In the genomic region with DNA sequence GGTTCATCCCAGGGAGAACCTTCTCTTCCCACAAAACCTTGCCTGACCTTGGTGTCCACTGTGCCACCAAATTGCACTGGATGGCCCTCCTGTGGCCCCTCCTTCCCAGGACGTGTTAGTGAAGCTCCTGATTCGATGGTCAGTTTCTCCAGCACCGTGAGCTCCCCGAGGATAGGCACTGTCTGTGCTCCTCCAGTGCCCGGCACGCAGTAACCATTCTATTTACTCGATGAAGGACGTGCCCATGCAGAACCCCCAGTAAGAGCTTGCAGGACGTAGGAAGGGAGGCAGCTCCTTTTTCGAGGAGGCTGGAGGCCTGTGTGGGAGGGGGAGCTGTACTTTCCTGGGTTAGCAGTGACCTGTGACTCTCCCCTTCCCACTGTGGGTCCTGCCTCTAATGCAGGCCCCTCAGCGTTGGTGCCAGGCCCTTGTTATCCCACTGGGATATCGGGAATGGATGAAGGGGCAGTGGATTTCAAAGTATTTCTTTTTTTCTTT, we compare ENCODE assay signal across 24 cellular contexts.
"Had no signal": no experiment of that assay in that cellular context is flagged by ENCODE, and none has a peak within 500 bp of the region (broad histone marks: within the 10 kb centered on the region; RNA-seq: fewer than 3 reads in every experiment).

No MANE protein-coding gene starts in this region.

- H3K9me3 ChIP-seq: esophagus squamous epithelium, left ventricle myocardium inferior, lower lobe of right lung, sigmoid colon, suprapubic skin, tibial nerve, upper lobe of right lung, vagina had no signal

- H3K4me3 ChIP-seq: esophagus squamous epithelium, hepatocyte, left ventricle myocardium inferior, lower lobe of right lung, sigmoid colon, skin epidermis, suprapubic skin, tibial nerve, upper lobe of right lung, vagina had no signal

- FAIRE-seq: colon, kidney had no signal

- H3K27ac ChIP-seq: esophagus squamous epithelium, hepatocyte, left ventricle myocardium inferior, lower lobe of right lung, suprapubic skin, tibial nerve, upper lobe of right lung, vagina had no signal

- H3K79me2 ChIP-seq: hepatocyte had no signal

- H3K36me3 Mint-ChIP-seq: natural killer cell had no signal

- H3K27me3 ChIP-seq: esophagus squamous epithelium, hepatocyte, sigmoid colon, suprapubic skin, tibial nerve, upper lobe of right lung, vagina had no signal

- H3K4me3 Mint-ChIP-seq: dendritic cell treated with granulocyte-macrophage colony-stimulating factor and Interleukin-4, amounts not matched to agents 40 ng/mL and 50 ng/mL, for 4 days; effector memory CD8-positive, alpha-beta T cell; memory B cell; mesothelial cell of epicardium; natural killer cell had no signal

- DNase-seq: effector memory CD8-positive, alpha-beta T cell; esophagus squamous epithelium; foreskin fibroblast; head of caudate nucleus; kidney; left cardiac atrium; left ventricle myocardium inferior; lower lobe of right lung; natural killer cell; posterior cingulate gyrus; sigmoid colon; stimulated activated CD4-positive, alpha-beta T cell treated with anti-CD3 and anti-CD28 coated beads, Interleukin-2, amount 100 ng/mL, for 24 hours; stimulated activated CD4-positive, alpha-beta T cell treated with anti-CD3 and anti-CD28 coated beads, Interleukin-4, amount 100 ng/mL, for 4 hours; stimulated activated naive CD4-positive, alpha-beta T cell; upper lobe of right lung had no signal

- H2AFZ ChIP-seq: hepatocyte had no signal

- H3K4me2 ChIP-seq: hepatocyte had no signal

- H3K27me3 Mint-ChIP-seq: dendritic cell treated with granulocyte-macrophage colony-stimulating factor and Interleukin-4, amounts not matched to agents 40 ng/mL and 50 ng/mL, for 4 days; effector memory CD8-positive, alpha-beta T cell; memory B cell had no signal

- H3K27ac Mint-ChIP-seq: dendritic cell treated with granulocyte-macrophage colony-stimulating factor and Interleukin-4, amounts not matched to agents 40 ng/mL and 50 ng/mL, for 4 days; memory B cell; natural killer cell had no signal

- ATAC-seq: effector memory CD8-positive, alpha-beta T cell; left cardiac atrium; lower lobe of right lung; natural killer cell; upper lobe of right lung had no signal

- H3K9me3 Mint-ChIP-seq: dendritic cell treated with granulocyte-macrophage colony-stimulating factor and Interleukin-4, amounts not matched to agents 40 ng/mL and 50 ng/mL, for 4 days; effector memory CD8-positive, alpha-beta T cell; memory B cell; mesothelial cell of epicardium; natural killer cell had no signal
